Comparison of ENCODE assay signal across 26 cellular contexts in the genomic region with DNA sequence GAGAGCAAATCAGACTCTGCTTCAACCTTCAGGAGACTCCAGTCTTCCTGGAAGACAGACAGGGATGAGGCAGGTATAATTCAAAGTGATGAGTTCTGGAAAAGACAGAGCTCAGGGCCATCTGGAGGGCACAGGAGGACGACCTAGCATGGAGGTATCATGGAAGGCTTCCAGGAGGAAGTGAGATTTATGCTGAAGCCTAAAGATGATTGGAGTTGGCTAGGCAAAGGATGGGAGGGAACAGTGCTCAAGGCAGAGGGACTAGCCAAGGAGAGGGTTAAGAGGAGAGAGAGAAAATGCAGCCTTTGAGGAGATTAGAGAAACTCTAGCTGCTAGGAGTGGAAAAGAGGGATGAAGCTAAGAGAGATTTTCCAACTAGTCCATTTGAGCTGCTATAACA.
"Had no signal": no experiment of that assay in that cellular context is flagged by ENCODE, and none has a peak within 500 bp of the region (broad histone marks: within the 10 kb centered on the region; RNA-seq: fewer than 3 reads in every experiment).

No MANE protein-coding gene starts in this region.

- H3K27ac Mint-ChIP-seq: naive thymus-derived CD8-positive, alpha-beta T cell; natural killer cell treated with Interleukin-12 subunit alpha and Interleukin-12 subunit beta and Interleukin-15 and Interleukin-18, amount 100 ng/mL, for 72 hours; stimulated activated effector memory CD8-positive, alpha-beta T cell treated with anti-CD3 and anti-CD28 coated beads, Interleukin-12 subunit alpha, Interleukin-12 subunit beta, amount 100 ng/mL, for 72 hours; stimulated activated naive B cell treated with anti-CD40 and anti-IgM and Interleukin-4, amounts not matched to agents 10 μg/mL and 1 μg/mL and 100 μg/mL, for 72 hours; stimulated activated naive CD8-positive, alpha-beta T cell treated with anti-CD3 and anti-CD28 coated beads, Interleukin-15, Interleukin-2, amounts not matched to agents 100 ng/mL and 50 ng/mL, for 24 hours had no signal

- ATAC-seq: naive thymus-derived CD8-positive, alpha-beta T cell; natural killer cell treated with Interleukin-12 subunit alpha and Interleukin-12 subunit beta and Interleukin-15 and Interleukin-18, amount 100 ng/mL, for 72 hours; psoas muscle; right cardiac atrium; right lobe of liver; stimulated activated effector memory CD8-positive, alpha-beta T cell treated with anti-CD3 and anti-CD28 coated beads, Interleukin-12 subunit alpha, Interleukin-12 subunit beta, amount 100 ng/mL, for 72 hours; stimulated activated naive B cell treated with anti-CD40 and anti-IgM and Interleukin-4, amounts not matched to agents 10 μg/mL and 1 μg/mL and 100 μg/mL, for 72 hours had no signal

- H3K36me3 ChIP-seq: ovary, right lobe of liver, sigmoid colon, stomach, thoracic aorta, thyroid gland, tibial nerve, upper lobe of left lung, vagina had no signal

- DNase-seq: naive thymus-derived CD8-positive, alpha-beta T cell; occipital lobe; ovary; posterior cingulate gyrus; psoas muscle; right cardiac atrium; right lobe of liver; sigmoid colon; small intestine; stimulated activated CD4-positive, alpha-beta T cell treated with anti-CD3 and anti-CD28 coated beads, Interleukin-15, amount 100 ng/mL, for 24 hours; stimulated activated CD4-positive, alpha-beta T cell treated with anti-CD3 and anti-CD28 coated beads, Interleukin-2, amount 100 ng/mL, for 24 hours; stimulated activated CD4-positive, alpha-beta T cell treated with anti-CD3 and anti-CD28 coated beads, Interleukin-2, amount 100 ng/mL, for 48 hours; stimulated activated CD4-positive, alpha-beta T cell treated with anti-CD3 and anti-CD28 coated beads, Interleukin-4, amount 100 ng/mL, for 24 hours; stimulated activated naive B cell treated with anti-CD40 and anti-IgM and Interleukin-4, amounts not matched to agents 10 μg/mL and 1 μg/mL and 100 μg/mL, for 72 hours; stimulated activated naive CD4-positive, alpha-beta T cell treated with Interleukin-2 at 50 U/mL for 16 hours; stomach; thyroid gland; trophoblast cell; upper lobe of left lung had no signal

- H3K36me3 Mint-ChIP-seq: naive thymus-derived CD8-positive, alpha-beta T cell; natural killer cell treated with Interleukin-12 subunit alpha and Interleukin-12 subunit beta and Interleukin-15 and Interleukin-18, amount 100 ng/mL, for 72 hours; stimulated activated effector memory CD8-positive, alpha-beta T cell treated with anti-CD3 and anti-CD28 coated beads, Interleukin-12 subunit alpha, Interleukin-12 subunit beta, amount 100 ng/mL, for 72 hours; stimulated activated naive B cell treated with anti-CD40 and anti-IgM and Interleukin-4, amounts not matched to agents 10 μg/mL and 1 μg/mL and 100 μg/mL, for 72 hours had no signal

- H3K9me3 Mint-ChIP-seq: natural killer cell treated with Interleukin-12 subunit alpha and Interleukin-12 subunit beta and Interleukin-15 and Interleukin-18, amount 100 ng/mL, for 72 hours; stimulated activated effector memory CD8-positive, alpha-beta T cell treated with anti-CD3 and anti-CD28 coated beads, Interleukin-12 subunit alpha, Interleukin-12 subunit beta, amount 100 ng/mL, for 72 hours; stimulated activated naive B cell treated with anti-CD40 and anti-IgM and Interleukin-4, amounts not matched to agents 10 μg/mL and 1 μg/mL and 100 μg/mL, for 72 hours; stimulated activated naive CD8-positive, alpha-beta T cell treated with anti-CD3 and anti-CD28 coated beads, Interleukin-15, Interleukin-2, amounts not matched to agents 100 ng/mL and 50 ng/mL, for 24 hours had no signal

- H3K27me3 ChIP-seq: ovary, right lobe of liver, sigmoid colon, thyroid gland, tibial nerve, upper lobe of left lung, vagina had no signal

- H3K4me3 Mint-ChIP-seq: naive thymus-derived CD8-positive, alpha-beta T cell; natural killer cell treated with Interleukin-12 subunit alpha and Interleukin-12 subunit beta and Interleukin-15 and Interleukin-18, amount 100 ng/mL, for 72 hours; stimulated activated effector memory CD8-positive, alpha-beta T cell treated with anti-CD3 and anti-CD28 coated beads, Interleukin-12 subunit alpha, Interleukin-12 subunit beta, amount 100 ng/mL, for 72 hours; stimulated activated naive B cell treated with anti-CD40 and anti-IgM and Interleukin-4, amounts not matched to agents 10 μg/mL and 1 μg/mL and 100 μg/mL, for 72 hours; stimulated activated naive CD8-positive, alpha-beta T cell treated with anti-CD3 and anti-CD28 coated beads, Interleukin-15, Interleukin-2, amounts not matched to agents 100 ng/mL and 50 ng/mL, for 24 hours had no signal

- H3K9ac ChIP-seq: parathyroid adenoma had no signal

- H3K27ac ChIP-seq: ovary, parathyroid adenoma, psoas muscle, right lobe of liver, sigmoid colon, stomach, thoracic aorta, thyroid gland, tibial nerve, upper lobe of left lung, vagina had no signal

- H3K4me3 ChIP-seq: ovary, psoas muscle, right lobe of liver, sigmoid colon, stomach, thoracic aorta, thyroid gland, tibial nerve, upper lobe of left lung, vagina had no signal

- H3K9me3 ChIP-seq: ovary, psoas muscle, right lobe of liver, sigmoid colon, stomach, thoracic aorta, thyroid gland, upper lobe of left lung, vagina had no signal

- H3K4me1 ChIP-seq: parathyroid adenoma, psoas muscle, right lobe of liver, stomach, thyroid gland, tibial nerve, upper lobe of left lung, vagina had no signal

- H3K4me1 Mint-ChIP-seq: naive thymus-derived CD8-positive, alpha-beta T cell; stimulated activated effector memory CD8-positive, alpha-beta T cell treated with anti-CD3 and anti-CD28 coated beads, Interleukin-12 subunit alpha, Interleukin-12 subunit beta, amount 100 ng/mL, for 72 hours; stimulated activated naive B cell treated with anti-CD40 and anti-IgM and Interleukin-4, amounts not matched to agents 10 μg/mL and 1 μg/mL and 100 μg/mL, for 72 hours had no signal
